In the genomic region with DNA sequence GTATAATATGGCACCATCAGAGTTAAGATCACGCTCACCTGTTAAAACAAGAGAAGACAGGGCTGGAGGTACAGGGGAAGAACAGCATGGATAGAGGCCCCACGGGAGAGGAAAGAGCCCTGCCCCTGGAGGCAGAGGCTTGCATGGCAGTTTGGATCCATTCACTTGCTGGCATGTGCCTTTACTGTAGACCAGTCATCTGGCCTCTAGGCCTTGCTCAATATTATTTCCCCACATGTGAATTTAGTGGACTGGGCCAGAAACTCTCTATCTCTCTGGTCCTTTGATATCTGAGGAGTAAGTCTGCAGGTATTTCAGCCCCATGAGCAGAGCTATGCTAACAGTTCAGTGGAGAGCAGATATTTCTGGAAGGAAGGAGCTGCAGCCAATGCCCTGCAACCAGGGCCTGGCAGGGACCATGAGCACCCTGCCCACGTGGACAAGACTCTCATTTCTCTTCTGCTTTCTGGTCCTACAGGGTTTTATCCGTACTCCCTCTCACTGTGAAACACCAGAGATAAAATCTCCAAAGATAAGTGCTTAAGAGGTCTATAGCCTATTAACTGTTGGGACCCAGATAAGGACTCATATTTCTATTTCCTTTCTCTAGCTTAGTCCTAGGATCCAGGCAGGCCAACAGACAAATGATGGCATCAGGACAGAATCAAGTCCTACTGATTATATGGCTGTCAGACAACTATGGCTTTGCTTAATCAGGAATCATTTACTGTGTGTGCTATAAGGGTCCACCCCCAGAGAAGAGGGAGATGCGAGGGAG, we compare ENCODE assay signal across 13 cellular contexts.
DNase-seq lines count a peak whose midpoint lies in the region; ATAC-seq, FAIRE-seq and TF ChIP-seq lines count a peak whose summit lies in the region.
"Had no signal": no experiment of that assay in that cellular context is flagged by ENCODE, and none has a peak within 500 bp of the region (broad histone marks: within the 10 kb centered on the region; RNA-seq: fewer than 3 reads in every experiment).

No MANE protein-coding gene starts in this region.

- H3K27me3 ChIP-seq in GM06990 (replicated peaks; ENCODE audit: control insufficient read depth, insufficient read depth, low read length) (peaks cover 3% of the 10 kb centered on the region), bronchial epithelial cell (ENCODE audit: control insufficient read depth, insufficient read depth, low read length) (peaks cover 1% of the 10 kb centered on the region), pancreas (no peaks in the 10 kb centered on the region), gastrocnemius medialis (no peaks in the 10 kb centered on the region)
- H3K27me3 ChIP-seq: suprapubic skin had no signal

- intact Hi-C loops in mucosa of descending colon (cut with DNase I, micrococcal nuclease) = no loop called here
- intact Hi-C loops in pancreas (cut with DNase I) = no loop called here
- intact Hi-C loops in gastrocnemius medialis (cut with DNase I; ENCODE audit: low total_unique reads) = no loop called here

- H3K36me3 ChIP-seq in GM06990 (ENCODE audit: control insufficient read depth, insufficient read depth, low read length) (no peaks in the 10 kb centered on the region), bronchial epithelial cell (ENCODE audit: control insufficient read depth, insufficient read depth, low read length) (no peaks in the 10 kb centered on the region), mucosa of descending colon (ENCODE audit: low read depth) (no peaks in the 10 kb centered on the region), pancreas (no peaks in the 10 kb centered on the region), gastrocnemius medialis (no peaks in the 10 kb centered on the region)
- H3K36me3 ChIP-seq: suprapubic skin had no signal

- TF ChIP-seq CTCF in GM06990 (IDR thresholded peaks at IDR 0.05; ENCODE audit: insufficient read depth, low read length, poor library complexity, severe bottlenecking) = peak; percentile 28
- TF ChIP-seq CTCF in bronchial epithelial cell (IDR thresholded peaks at IDR 0.05; ENCODE audit: insufficient read depth, low read length, severe bottlenecking) = peak; percentile 35
- TF ChIP-seq CTCF in mucosa of descending colon (IDR thresholded peaks at IDR 0.05) = no peak
- no peak for TF ChIP-seq CTCF in pancreas (IDR thresholded peaks at IDR 0.05)
- TF ChIP-seq CTCF in gastrocnemius medialis (IDR thresholded peaks at IDR 0.05 in 4 of 5, conservative IDR thresholded peaks at IDR 0.05 in 1 of 5) = no peak

- DNase-seq in GM06990 (ENCODE audit: extremely low read depth, insufficient read length) = no peak
- peak; percentile 4 for DNase-seq in Jurkat, Clone E6-1 (ENCODE audit: low read depth, low spot score)
- no peak for DNase-seq in bronchial epithelial cell (ENCODE audit: low read depth)
- no peak for DNase-seq in mucosa of descending colon
- no peak for DNase-seq in pancreas
- no peak for DNase-seq in gastrocnemius medialis
- no peak for DNase-seq in GDM1 (lab: John Stamatoyannopoulos, UW)
- DNase-seq: activated CD8-positive, alpha-beta memory T cell treated with anti-CD3 and anti-CD28 coated beads, Interleukin-2, amount 50 U/mL, for 4 hours; aorta; DMS79 treated with DMSO at 0.1 percent for 48 hours; NCI-H524 treated with DMSO at 0.1 percent for 48 hours had no signal

- peak; percentile 21 for ATAC-seq in mucosa of descending colon
- ATAC-seq in GM19351 (IDR thresholded peaks at IDR 0.05; ENCODE audit: unreplicated experiment) = no peak
- ATAC-seq in pancreas = no peak
- no peak for ATAC-seq in gastrocnemius medialis

- no peak overlapping the region for H3K4me3 ChIP-seq in GM06990 (replicated peaks; ENCODE audit: low read depth, low read length)
- no peak overlapping the region for H3K4me3 ChIP-seq in Jurkat, Clone E6-1 (ENCODE audit: low read length)
- H3K4me3 ChIP-seq in bronchial epithelial cell (ENCODE audit: low read depth, low read length) = no peak overlapping the region
- no peak overlapping the region for H3K4me3 ChIP-seq in mucosa of descending colon
- no peak overlapping the region for H3K4me3 ChIP-seq in pancreas
- H3K4me3 ChIP-seq in gastrocnemius medialis = no peak overlapping the region
- H3K4me3 ChIP-seq: suprapubic skin had no signal

- WGBS in pancreas, 2 donors = 57 to 60% methylated on average over 5 of the region's 5 CpGs

- in situ Hi-C loops in gastrocnemius medialis (cut with MboI; ENCODE audit: low sequenced_read_pairs in 4 of 4) = no loop called here

- H3K9me3 ChIP-seq in mucosa of descending colon = no peaks in the 10 kb centered on the region
- no peaks in the 10 kb centered on the region for H3K9me3 ChIP-seq in pancreas
- H3K9me3 ChIP-seq in gastrocnemius medialis = no peaks in the 10 kb centered on the region
- H3K9me3 ChIP-seq: suprapubic skin had no signal

- H3K4me1 ChIP-seq in mucosa of descending colon (ENCODE audit: low read depth) = no peaks in the 10 kb centered on the region
- no peaks in the 10 kb centered on the region for H3K4me1 ChIP-seq in pancreas
- no peaks in the 10 kb centered on the region for H3K4me1 ChIP-seq in gastrocnemius medialis

- H3K27ac ChIP-seq in pancreas (no peak overlapping the region), gastrocnemius medialis (no peak overlapping the region)
- H3K27ac ChIP-seq: suprapubic skin had no signal

- TF ChIP-seq POLR2A in gastrocnemius medialis (IDR thresholded peaks at IDR 0.05) = no peak

- no peak for FAIRE-seq in bronchial epithelial cell (lab: Jason Lieb, UNC)
- FAIRE-seq in pancreas (lab: Jason Lieb, UNC) = no peak

Comparison
In these comparisons a context has a peak if more than half of its experiments do, and no peak if none do; other contexts are left out.
1. CTCF ChIP-seq: peak in GM06990 (single experiment) and bronchial epithelial cell (single experiment); none in mucosa of descending colon (single experiment), pancreas (0 of 4) and gastrocnemius medialis (0 of 5).